19 cellular contexts compared by ENCODE assay signal in genomic region chr17:35159926-35160325, GRCh38. TPM values are rescaled to one million over a fixed set of nuclear protein-coding genes. Genes with fewer than 3 reads are reported as not detected.
"Had no signal": no experiment of that assay in that cellular context is flagged by ENCODE, and none has a peak within 500 bp of the region (broad histone marks: within the 10 kb centered on the region; RNA-seq: fewer than 3 reads in every experiment).

No MANE protein-coding gene starts in this region.

- H3K4me3 ChIP-seq: hepatocyte, left lung, right atrium auricular region, suprapubic skin had no signal

- H3K4me1 ChIP-seq: right atrium auricular region, suprapubic skin had no signal

- H3K27ac Mint-ChIP-seq: nephron progenitor cell, progenitor cell of endocrine pancreas had no signal

- H3K9me3 Mint-ChIP-seq: activated T-cell treated with anti-CD3 and anti-CD28 coated beads, Interleukin-2, amount 50 U/mL, for 24 hours; nephron progenitor cell had no signal

- H3K4me1 Mint-ChIP-seq: nephron progenitor cell had no signal

- H3K36me3 ChIP-seq: left lung, suprapubic skin had no signal

- DNase-seq: activated CD8-positive, alpha-beta memory T cell treated with anti-CD3 and anti-CD28 coated beads, Interleukin-2, amount 10 ng/mL, durations not matched to agents 7 days and 5 days; activated gamma-delta T cell; kidney; left lung; mesenchymal stem cell; nephron progenitor cell; trophoblast cell had no signal

- H3K4me3 Mint-ChIP-seq: nephron progenitor cell had no signal

- H3K27me3 ChIP-seq: left lung, right atrium auricular region had no signal

- ATAC-seq: esophagus mucosa, left lung had no signal

- H3K27ac ChIP-seq: hepatocyte, left lung, right atrium auricular region, suprapubic skin had no signal

- H3K9me3 ChIP-seq: left lung, right atrium auricular region, suprapubic skin had no signal

- H3K27me3 Mint-ChIP-seq: activated CD8-positive, alpha-beta memory T cell treated with anti-CD3 and anti-CD28 coated beads, Interleukin-2, amount 10 ng/mL, durations not matched to agents 7 days and 5 days; activated T-cell treated with anti-CD3 and anti-CD28 coated beads, Interleukin-2, amount 50 U/mL, for 24 hours had no signal

RNA-seq across cellular contexts. Expression of gene UNC45B, which starts 12.3 kb away (rescaled TPM):
- total RNA-seq: esophagus mucosa, hepatocyte, progenitor cell of endocrine pancreas, suprapubic skin had no signal
- polyA plus RNA-seq: hepatocyte had no signal

RNA-seq across cellular contexts. Expression of gene SLC35G3, which starts 34.3 kb away (rescaled TPM):
- total RNA-seq: activated CD8-positive, alpha-beta memory T cell treated with anti-CD3 and anti-CD28 coated beads, Interleukin-2, amount 10 ng/mL, durations not matched to agents 7 days and 5 days; astrocyte; dermis microvascular lymphatic vessel endothelial cell; esophagus mucosa; glomerular endothelial cell; hepatocyte; kidney; left lung; mucosa of gallbladder; omental fat pad; progenitor cell of endocrine pancreas; right atrium auricular region; skeletal muscle tissue; suprapubic skin had no signal
- polyA plus RNA-seq: hepatocyte had no signal

RNA-seq across cellular contexts. Expression of gene FNDC8, which starts 38.5 kb away (rescaled TPM):
- total RNA-seq: activated CD8-positive, alpha-beta memory T cell treated with anti-CD3 and anti-CD28 coated beads, Interleukin-2, amount 10 ng/mL, durations not matched to agents 7 days and 5 days; astrocyte; esophagus mucosa; glomerular endothelial cell; hepatocyte; kidney; left lung; mucosa of gallbladder; omental fat pad; progenitor cell of endocrine pancreas; right atrium auricular region; skeletal muscle tissue; suprapubic skin had no signal
- polyA plus RNA-seq: hepatocyte had no signal
